In the genomic region with DNA sequence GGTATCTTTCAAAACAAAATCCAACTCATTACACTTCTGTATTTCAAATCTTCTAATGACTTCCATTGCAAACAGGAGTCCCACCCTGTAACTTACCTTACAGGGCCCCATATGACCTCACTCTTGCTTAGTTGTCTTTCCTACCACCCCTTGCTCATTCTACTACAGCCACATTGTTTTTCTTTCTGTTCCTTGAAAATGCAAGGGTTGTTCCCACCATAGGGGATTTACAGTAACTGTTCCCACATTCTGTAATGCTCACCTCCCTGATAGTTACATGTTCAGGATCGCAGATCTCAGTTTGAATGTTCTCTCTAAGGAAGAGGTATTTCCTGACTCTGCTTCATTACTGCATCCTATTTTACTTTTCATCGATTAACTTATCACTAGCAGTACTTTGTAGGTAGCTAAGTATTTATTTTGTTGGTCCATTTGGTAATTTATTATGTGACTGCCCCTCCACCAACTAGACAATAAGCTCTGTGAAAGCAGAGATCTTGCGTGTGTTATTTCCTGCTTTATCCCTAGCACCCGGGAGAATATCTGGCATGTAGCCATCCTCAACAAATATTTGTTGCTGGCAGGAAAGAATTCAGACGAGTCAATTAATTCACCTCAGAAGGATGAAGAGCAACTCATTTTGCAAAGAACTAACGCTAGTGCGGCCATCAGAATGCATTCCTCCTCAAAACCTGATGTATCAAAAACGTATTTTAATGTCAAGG, we compare ENCODE assay signal across 11 cellular contexts. TPM values are rescaled to one million over a fixed set of nuclear protein-coding genes. Genes with fewer than 3 reads are reported as not detected.
DNase-seq lines count a peak whose midpoint lies in the region; TF ChIP-seq lines count a peak whose summit lies in the region.
"Had no signal": no experiment of that assay in that cellular context is flagged by ENCODE, and none has a peak within 500 bp of the region (broad histone marks: within the 10 kb centered on the region; RNA-seq: fewer than 3 reads in every experiment).

No MANE protein-coding gene starts in this region.

- DNase-seq in EH (ENCODE audit: low read depth) (peak; percentile 3), NCI-H226 (peak; percentile 35), dermis blood vessel endothelial cell (peak; percentile 84), lung microvascular endothelial cell (ENCODE audit: low read depth in 2 of 2) (peak; percentile 84 to 92), RWPE1 (ENCODE audit: low spot score) (no peak), NK-92 (lab: John Stamatoyannopoulos, UW; ENCODE audit: unreplicated experiment) (no peak), NCI-H146 (lab: John Stamatoyannopoulos, UW) (no peak), NAMALWA (ENCODE audit: low spot score) (no peak)
- DNase-seq: CD4-positive, CD25-positive, alpha-beta regulatory T cell; WERI-Rb-1 had no signal

- CTCF ChIA-PET in RWPE1 (lab: Yijun Ruan, JAX): no interaction called here

- TF ChIP-seq CTCF in RWPE1 (conservative IDR thresholded peaks at IDR 0.05; ENCODE audit: low read depth): no peak

- POLR2A ChIA-PET in RWPE1 (lab: Yijun Ruan, JAX; ENCODE audit: low non-redundant PET): no interaction called here

- no peak overlapping the region for H3K27ac ChIP-seq in RWPE1
- H3K27ac ChIP-seq: neutrophil, WERI-Rb-1 had no signal

RNA-seq across cellular contexts. Expression of a gene that starts 21.4 kb away (rescaled TPM):
- total RNA-seq in dermis blood vessel endothelial cell (0.23 TPM in 1 of 2 replicates, not detected in the other), lung microvascular endothelial cell (not detected in 2 replicates)
- total RNA-seq: CD4-positive, CD25-positive, alpha-beta regulatory T cell had no signal

Comparison
In these comparisons a context has a peak if more than half of its experiments do, and no peak if none do; other contexts are left out.
1. DNase-seq: peak in EH (single experiment), NCI-H226 (single experiment), dermis blood vessel endothelial cell (single experiment) and lung microvascular endothelial cell (2 of 2); none in RWPE1 (single experiment), NK-92 (single experiment), NCI-H146 (single experiment) and NAMALWA (single experiment).